11 cellular contexts compared by ENCODE assay signal in the genomic region with DNA sequence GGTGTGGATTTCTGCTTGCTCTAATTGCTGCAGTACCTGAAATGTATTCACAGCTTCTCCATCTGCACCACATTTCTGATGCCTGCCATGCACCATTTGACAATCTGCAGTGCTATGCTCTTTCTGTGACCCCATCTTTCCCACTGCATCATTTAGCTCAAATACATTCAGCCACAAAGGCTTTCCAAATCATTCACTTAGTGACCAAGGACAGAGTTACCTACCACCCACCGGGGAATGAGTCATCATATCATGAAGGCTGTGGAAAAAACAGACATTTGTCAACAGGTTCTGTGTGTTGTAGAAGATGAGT.
DNase-seq lines count a peak whose midpoint lies in the region; ATAC-seq, FAIRE-seq and TF ChIP-seq lines count a peak whose summit lies in the region.
"Had no signal": no experiment of that assay in that cellular context is flagged by ENCODE, and none has a peak within 500 bp of the region (broad histone marks: within the 10 kb centered on the region; RNA-seq: fewer than 3 reads in every experiment).

No MANE protein-coding gene starts in this region.

- WGBS in ovary, 3 donors: 13 to 40% (median 29%) methylated on average over 1 of the region's 1 CpG

- dilution Hi-C loops in endothelial cell of umbilical vein (cut with MboI; ENCODE audit: extremely low pct_ligation_motif_present, low sequenced_read_pairs): no loop called here

- peak; percentile 92 for ATAC-seq in GM18870 (IDR thresholded peaks at IDR 0.05; ENCODE audit: unreplicated experiment)
- no peak for ATAC-seq in GM19452 (IDR thresholded peaks at IDR 0.05; ENCODE audit: unreplicated experiment)

- H2AFZ ChIP-seq in endothelial cell of umbilical vein (ENCODE audit: low read depth, low read length): no peak overlapping the region

- BruUV-seq in endothelial cell of umbilical vein (replicated peaks; lab: Mats Ljungman, UMichigan): no TSS peak

- CTCF ChIA-PET in endothelial cell of umbilical vein (lab: Charles Lee): interaction anchor here (1.1 to 1.6 kb wide), 2 partner anchors 9 to 46 kb away, joined by 3 to 4 read pairs; no protein-coding TSS in a partner anchor

- H3K4me3 ChIP-seq in NB4 (ENCODE audit: low read depth, low read length) (no peak overlapping the region), endothelial cell of umbilical vein (replicated peaks in 1 of 3; ENCODE audit: insufficient read depth in 1 of 3, low read depth in 1 of 3, low read length in 3 of 3) (no peak overlapping the region), ovary (no peak overlapping the region)
- H3K4me3 ChIP-seq: dorsolateral prefrontal cortex, skin epidermis had no signal

- TF ChIP-seq POLR2A in NB4 (IDR thresholded peaks at IDR 0.05; ENCODE audit: extremely low read depth, insufficient read length): no peak
- TF ChIP-seq POLR2A in endothelial cell of umbilical vein (IDR thresholded peaks at IDR 0.05; ENCODE audit: low read depth, low read length): no peak
- TF ChIP-seq POLR2A in ovary (IDR thresholded peaks at IDR 0.05): no peak

- H3K9ac ChIP-seq in endothelial cell of umbilical vein (replicated peaks; ENCODE audit: extremely low read depth, insufficient read depth, low read length): no peak overlapping the region

- no peaks in the 10 kb centered on the region for H3K79me2 ChIP-seq in endothelial cell of umbilical vein (ENCODE audit: control insufficient read depth, insufficient read depth, low read length)

- no peak overlapping the region for H3K27ac ChIP-seq in endothelial cell of umbilical vein (ENCODE audit: insufficient read depth, low read depth, low read length)
- H3K27ac ChIP-seq in ovary: no peak overlapping the region
- H3K27ac ChIP-seq: skin epidermis had no signal

- no peaks in the 10 kb centered on the region for H3K9me1 ChIP-seq in endothelial cell of umbilical vein (replicated peaks; ENCODE audit: control insufficient read depth, extremely low read depth, insufficient read depth, low read length)

- no peaks in the 10 kb centered on the region for H4K20me1 ChIP-seq in endothelial cell of umbilical vein (replicated peaks; ENCODE audit: control insufficient read depth, extremely low read depth, insufficient read depth, low read length)

- no peak for FAIRE-seq in endothelial cell of umbilical vein (lab: Jason Lieb, UNC)
- FAIRE-seq: keratinocyte had no signal

- H3K9me3 ChIP-seq in endothelial cell of umbilical vein (replicated peaks; ENCODE audit: control insufficient read depth, insufficient read depth, low read length): no peaks in the 10 kb centered on the region
- H3K9me3 ChIP-seq in ovary: no peaks in the 10 kb centered on the region

- H3K36me3 ChIP-seq in endothelial cell of umbilical vein (ENCODE audit: control insufficient read depth in 2 of 2, extremely low read depth in 1 of 2, insufficient read depth in 2 of 2, low read length in 2 of 2) (no peaks in the 10 kb centered on the region), ovary (no peaks in the 10 kb centered on the region)

- TF ChIP-seq CTCF in NB4 (IDR thresholded peaks at IDR 0.05; ENCODE audit: low read depth, low read length) (no peak), endothelial cell of umbilical vein (IDR thresholded peaks at IDR 0.05; ENCODE audit: extremely low read depth in 1 of 2, insufficient read depth in 1 of 2, low read depth in 1 of 2, low read length in 2 of 2) (no peak), ovary (IDR thresholded peaks at IDR 0.05) (no peak)

- H3K4me1 ChIP-seq in endothelial cell of umbilical vein (ENCODE audit: control insufficient read depth, extremely low read depth, insufficient read depth, low read length) (no peaks in the 10 kb centered on the region), ovary (ENCODE audit: insufficient read depth) (no peaks in the 10 kb centered on the region)

- no peak for TF ChIP-seq EP300 in ovary (IDR thresholded peaks at IDR 0.05)

- POLR2A ChIA-PET in endothelial cell of umbilical vein (lab: Charles Lee): no interaction called here

- H3K4me2 ChIP-seq in endothelial cell of umbilical vein (ENCODE audit: insufficient read depth, low read length): no peak overlapping the region

- DNase-seq in COLO829 (ENCODE audit: low spot score) (peak; percentile 23), NB4 (ENCODE audit: low read depth) (peak; percentile 23), endothelial cell of umbilical vein (ENCODE audit: low read depth, low spot score) (no peak), RPMI8226 (no peak), ovary (no peak), CD1c-positive myeloid dendritic cell (ENCODE audit: extremely low spot score) (no peak)

- intact Hi-C loops in endothelial cell of umbilical vein (cut with micrococcal nuclease) (no loop called here), ovary (cut with DNase I) (no loop called here)

- H3K27me3 ChIP-seq in endothelial cell of umbilical vein (ENCODE audit: control insufficient read depth in 2 of 2, insufficient read depth in 2 of 2, low read length in 2 of 2): no peaks in the 10 kb centered on the region
- H3K27me3 ChIP-seq in ovary: no peaks in the 10 kb centered on the region
- H3K27me3 ChIP-seq: dorsolateral prefrontal cortex had no signal

TF ChIP-seq in endothelial cell of umbilical vein, 7 proteins besides CTCF, POLR2A, EP300 and RAD21:
- TF ChIP-seq GATA2 (IDR thresholded peaks at IDR 0.05; ENCODE audit: insufficient read depth, insufficient read length, low read depth, low read length) (no peak), MYC (IDR thresholded peaks at IDR 0.05; ENCODE audit: low read depth, low read length) (no peak), JUN (IDR thresholded peaks at IDR 0.05; ENCODE audit: borderline replicate concordance, insufficient read depth, insufficient read length, low read depth) (peak; percentile 32), FOS (IDR thresholded peaks at IDR 0.05; ENCODE audit: borderline replicate concordance, insufficient read depth, low read length) (peak; percentile 18), EZH2 (IDR thresholded peaks at IDR 0.05; ENCODE audit: borderline replicate concordance, low read depth, low read length, severe bottlenecking) (no peak)
TF ChIP-seq in endothelial cell of umbilical vein: peak in this region for 2.

Comparison
In these comparisons a context has a peak if more than half of its experiments do, and no peak if none do; other contexts are left out.
1. DNase-seq: peak in COLO829 (single experiment) and NB4 (single experiment); none in endothelial cell of umbilical vein (single experiment), RPMI8226 (single experiment), ovary (0 of 5) and CD1c-positive myeloid dendritic cell (single experiment).